8 cellular contexts compared by ENCODE assay signal in the genomic region with DNA sequence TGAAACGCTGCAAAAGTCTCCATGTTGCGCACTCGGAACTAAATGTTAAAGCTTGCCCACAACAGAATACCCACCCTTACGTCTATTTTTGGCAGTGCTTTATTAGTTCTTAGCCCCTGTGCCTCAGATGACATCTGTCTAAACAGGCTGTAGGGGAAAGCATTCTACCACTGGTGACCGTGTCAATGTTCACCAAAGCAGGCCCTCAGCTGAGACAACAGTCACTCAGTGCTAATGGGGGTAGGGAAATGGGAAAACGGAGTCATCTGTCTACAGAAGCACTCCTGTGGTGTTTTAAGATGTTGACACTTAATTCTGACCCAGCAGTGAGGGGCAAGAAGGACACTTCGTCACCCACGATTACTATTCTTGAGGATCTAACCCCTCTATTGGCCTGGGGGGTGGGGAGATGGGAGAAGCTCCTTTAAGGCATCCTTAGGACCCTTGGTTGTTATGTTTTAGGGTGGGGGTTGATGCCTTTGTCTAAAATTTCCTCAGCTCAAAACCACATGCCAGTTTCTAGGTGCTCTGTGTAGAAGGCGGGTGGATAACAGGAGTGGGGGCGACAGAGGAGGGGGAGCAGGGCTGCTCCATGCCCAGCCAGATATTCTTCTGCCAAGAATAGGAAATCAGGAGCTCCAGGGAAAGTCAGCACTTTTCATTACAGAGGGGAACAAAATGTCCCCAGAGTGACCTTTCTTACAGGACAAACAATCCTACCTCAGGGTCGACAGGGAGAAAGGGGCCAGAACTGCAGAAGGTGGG. TPM values are rescaled to one million over a fixed set of nuclear protein-coding genes. Genes with fewer than 3 reads are reported as not detected.
DNase-seq lines count a peak whose midpoint lies in the region; ATAC-seq, FAIRE-seq and TF ChIP-seq lines count a peak whose summit lies in the region.
"Had no signal": no experiment of that assay in that cellular context is flagged by ENCODE, and none has a peak within 500 bp of the region (broad histone marks: within the 10 kb centered on the region; RNA-seq: fewer than 3 reads in every experiment).

No MANE protein-coding gene starts in this region.

- no peaks in the 10 kb centered on the region for H4K20me1 ChIP-seq in smooth muscle cell (ENCODE audit: low read depth)

- H3K4me1 ChIP-seq in right atrium auricular region, result peaks cover 0 to 66% of the 10 kb centered on the region in 2 donors
- H3K4me1 ChIP-seq in smooth muscle cell (ENCODE audit: low read depth), result peaks cover 17% of the 10 kb centered on the region

- H3K9me3 ChIP-seq in right atrium auricular region (no peaks in the 10 kb centered on the region), smooth muscle cell (replicated peaks; ENCODE audit: low read depth) (no peaks in the 10 kb centered on the region)

- no peak for FAIRE-seq in urothelium cell line (lab: Jason Lieb, UNC)

- H3K36me3 ChIP-seq in right atrium auricular region (peaks cover 28% of the 10 kb centered on the region), smooth muscle cell (ENCODE audit: low read depth) (no peaks in the 10 kb centered on the region)

- peak overlapping the region; percentile 46 for H3K27ac ChIP-seq in VCaP
- peak overlapping the region; percentile 94 for H3K27ac ChIP-seq in right atrium auricular region
- peak overlapping the region; percentile 79 for H3K27ac ChIP-seq in smooth muscle cell (ENCODE audit: low read depth)

- H3K27me3 ChIP-seq in right atrium auricular region (no peaks in the 10 kb centered on the region), smooth muscle cell (ENCODE audit: low read depth) (no peaks in the 10 kb centered on the region)

- ATAC-seq in GM18870 (IDR thresholded peaks at IDR 0.05; ENCODE audit: unreplicated experiment), result no peak

- H3K9ac ChIP-seq in smooth muscle cell (ENCODE audit: low read depth), result no peak overlapping the region

- H3K4me3 ChIP-seq in right atrium auricular region (peak overlapping the region; percentile 49 to 56), smooth muscle cell (peak overlapping the region; percentile 7)

- H3F3A ChIP-seq in smooth muscle cell (ENCODE audit: low read depth), result peaks cover 4% of the 10 kb centered on the region

- DNase-seq in right atrium auricular region (ENCODE audit: low spot score), result no peak
- no peak for DNase-seq in smooth muscle cell (lab: John Stamatoyannopoulos, UW; ENCODE audit: unreplicated experiment)
- no peak for DNase-seq in H4 (ENCODE audit: low spot score)
- DNase-seq in urothelium cell line (ENCODE audit: low spot score), result no peak
- DNase-seq: central memory CD4-positive, alpha-beta T cell; NCI-H1436 treated with DMSO at 0.1 percent for 48 hours had no signal

- H3K4me2 ChIP-seq in smooth muscle cell, result peak overlapping the region; percentile 13

- no peak overlapping the region for H2AFZ ChIP-seq in smooth muscle cell (ENCODE audit: low read depth)

- no peaks in the 10 kb centered on the region for H3K79me2 ChIP-seq in smooth muscle cell (ENCODE audit: low read depth)

- TF ChIP-seq CTCF in VCaP (conservative IDR thresholded peaks at IDR 0.05) (no peak), right atrium auricular region (IDR thresholded peaks at IDR 0.05) (no peak), smooth muscle cell (IDR thresholded peaks at IDR 0.05; ENCODE audit: borderline replicate concordance, insufficient read depth, poor library complexity, severe bottlenecking) (no peak)

- WGBS in smooth muscle cell (ENCODE audit: low lambda C conversion rate), result 65% methylated on average over 11 of the region's 11 CpGs

RNA-seq across cellular contexts. Expression of a gene that starts 15.6 kb away (rescaled TPM):
- total RNA-seq in right atrium auricular region (not detected), smooth muscle cell (not detected in 2 replicates)
- not detected in 2 replicates for polyA plus RNA-seq in smooth muscle cell
- total RNA-seq in H4 (2014; rRNA removed; shearing (Covaris generic)), result not detected in 2 replicates

RNA-seq across cellular contexts. Expression of a gene that starts 19.3 kb away (rescaled TPM):
- 10 to 100 TPM; 38.9 to 58.7 TPM for total RNA-seq in right atrium auricular region
- total RNA-seq in smooth muscle cell, result 1.4 and 1.8 TPM in 2 replicates
- 0.25 and 2.5 TPM in 2 replicates for polyA plus RNA-seq in smooth muscle cell
- 0.21 and 0.29 TPM in 2 replicates for total RNA-seq in H4 (2014; rRNA removed; shearing (Covaris generic))

RNA-seq across cellular contexts. Expression of a gene that starts 21.5 kb away (rescaled TPM):
- 10 to 100 TPM; 41.4 to 47.4 TPM for total RNA-seq in right atrium auricular region
- total RNA-seq in smooth muscle cell, result 1.4 and 7.0 TPM in 2 replicates
- polyA plus RNA-seq in smooth muscle cell, result 5.2 and 7.2 TPM in 2 replicates
- total RNA-seq in H4 (2014; rRNA removed; shearing (Covaris generic)), result not detected in 2 replicates

RNA-seq across cellular contexts. Expression of a gene that starts 27.8 kb away (rescaled TPM):
- total RNA-seq in right atrium auricular region, result 10 to 100 TPM in 1 of 2 donors, 1 to 10 TPM in 1; 8.2 to 10.3 TPM
- total RNA-seq in smooth muscle cell, result 14.6 and 16.1 TPM in 2 replicates
- polyA plus RNA-seq in smooth muscle cell, result 53.3 and 63.1 TPM in 2 replicates
- 4.1 and 6.8 TPM in 2 replicates for total RNA-seq in H4 (2014; rRNA removed; shearing (Covaris generic))

RNA-seq across cellular contexts. Expression of a gene that starts 45.2 kb away (rescaled TPM):
- 100 to 1,000 TPM; 356 to 509 TPM for total RNA-seq in right atrium auricular region
- 138 and 160 TPM in 2 replicates for total RNA-seq in smooth muscle cell
- polyA plus RNA-seq in smooth muscle cell, result 30.7 and 32.1 TPM in 2 replicates
- 66.0 and 88.8 TPM in 2 replicates for total RNA-seq in H4 (2014; rRNA removed; shearing (Covaris generic))

Comparison
In these comparisons a context has a peak if more than half of its experiments do, and no peak if none do; other contexts are left out.
1. RNA of a gene that starts 19.3 kb away (total RNA-seq): 38.9 to 58.7 TPM in right atrium auricular region; 1.4 to 1.8 TPM in smooth muscle cell and 0.21 to 0.29 TPM in H4; every median in the first group is over 10 times any median in the second.
2. Peak in every context shown above with its lines, with median percentiles within 50 percentile points of each other: H3K27ac ChIP-seq.